In the genomic region with DNA sequence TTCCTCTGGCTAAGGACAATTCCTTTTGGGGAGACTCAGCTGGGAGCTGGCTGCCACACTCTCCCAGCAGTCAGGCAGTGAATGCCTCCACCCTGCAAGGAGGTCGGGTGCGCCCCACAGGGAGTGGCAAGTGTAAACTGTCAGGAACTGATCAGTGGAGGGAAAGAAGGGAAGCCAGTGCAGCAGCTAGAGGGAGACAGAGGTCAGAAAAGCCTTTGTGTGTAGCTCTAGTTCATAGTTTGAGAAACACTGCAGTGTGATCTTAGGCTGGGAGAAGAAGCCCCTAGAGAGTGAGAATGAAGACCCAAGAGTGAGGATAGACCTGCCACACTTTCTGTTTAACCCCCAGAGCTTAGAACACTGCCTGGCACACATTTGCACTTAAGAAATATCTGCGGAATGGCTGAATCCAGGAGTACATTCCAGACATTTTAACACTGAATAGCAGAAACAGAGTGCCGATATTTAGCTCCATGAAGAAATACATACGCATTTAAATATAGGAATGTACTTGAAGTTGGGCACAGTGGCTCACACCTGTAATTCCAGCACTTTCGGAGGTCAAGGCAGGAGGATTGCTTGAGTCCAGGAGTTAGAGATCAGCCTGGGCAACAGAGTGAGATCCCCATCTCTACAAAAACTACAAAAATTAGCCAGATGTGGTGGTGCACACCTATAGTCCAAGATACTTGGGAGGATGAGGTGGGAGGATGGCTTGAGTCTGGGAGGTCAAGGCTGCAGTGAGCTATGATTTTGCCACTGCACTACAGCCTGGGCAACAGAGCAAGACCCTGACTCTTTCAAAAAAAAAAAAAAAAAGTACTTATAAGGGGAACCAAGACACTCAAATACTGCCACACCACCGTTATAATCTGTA, we compare ENCODE assay signal across 1 cellular context.
A peak's percentile ranks its signal among the peaks of the same experiment; 100 is the strongest.
TF ChIP-seq lines count a peak whose summit lies in the region.

No MANE protein-coding gene starts in this region.

TF ChIP-seq in HepG2, 621 proteins besides CTCF, POLR2A, EP300 and RAD21 (continued from another document):
- TF ChIP-seq, protein P1, sequence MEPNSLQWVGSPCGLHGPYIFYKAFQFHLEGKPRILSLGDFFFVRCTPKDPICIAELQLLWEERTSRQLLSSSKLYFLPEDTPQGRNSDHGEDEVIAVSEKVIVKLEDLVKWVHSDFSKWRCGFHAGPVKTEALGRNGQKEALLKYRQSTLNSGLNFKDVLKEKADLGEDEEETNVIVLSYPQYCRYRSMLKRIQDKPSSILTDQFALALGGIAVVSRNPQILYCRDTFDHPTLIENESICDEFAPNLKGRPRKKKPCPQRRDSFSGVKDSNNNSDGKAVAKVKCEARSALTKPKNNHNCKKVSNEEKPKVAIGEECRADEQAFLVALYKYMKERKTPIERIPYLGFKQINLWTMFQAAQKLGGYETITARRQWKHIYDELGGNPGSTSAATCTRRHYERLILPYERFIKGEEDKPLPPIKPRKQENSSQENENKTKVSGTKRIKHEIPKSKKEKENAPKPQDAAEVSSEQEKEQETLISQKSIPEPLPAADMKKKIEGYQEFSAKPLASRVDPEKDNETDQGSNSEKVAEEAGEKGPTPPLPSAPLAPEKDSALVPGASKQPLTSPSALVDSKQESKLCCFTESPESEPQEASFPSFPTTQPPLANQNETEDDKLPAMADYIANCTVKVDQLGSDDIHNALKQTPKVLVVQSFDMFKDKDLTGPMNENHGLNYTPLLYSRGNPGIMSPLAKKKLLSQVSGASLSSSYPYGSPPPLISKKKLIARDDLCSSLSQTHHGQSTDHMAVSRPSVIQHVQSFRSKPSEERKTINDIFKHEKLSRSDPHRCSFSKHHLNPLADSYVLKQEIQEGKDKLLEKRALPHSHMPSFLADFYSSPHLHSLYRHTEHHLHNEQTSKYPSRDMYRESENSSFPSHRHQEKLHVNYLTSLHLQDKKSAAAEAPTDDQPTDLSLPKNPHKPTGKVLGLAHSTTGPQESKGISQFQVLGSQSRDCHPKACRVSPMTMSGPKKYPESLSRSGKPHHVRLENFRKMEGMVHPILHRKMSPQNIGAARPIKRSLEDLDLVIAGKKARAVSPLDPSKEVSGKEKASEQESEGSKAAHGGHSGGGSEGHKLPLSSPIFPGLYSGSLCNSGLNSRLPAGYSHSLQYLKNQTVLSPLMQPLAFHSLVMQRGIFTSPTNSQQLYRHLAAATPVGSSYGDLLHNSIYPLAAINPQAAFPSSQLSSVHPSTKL (CRISPR knock-in tag; IDR thresholded peaks at IDR 0.05), result no peak
- TF ChIP-seq NFE2L2 (IDR thresholded peaks at IDR 0.05; ENCODE audit: low read length), result no peak
- peak; percentile 80 for TF ChIP-seq SMC3 (IDR thresholded peaks at IDR 0.05; ENCODE audit: low read length)
- TF ChIP-seq RFXAP (CRISPR knock-in tag; IDR thresholded peaks at IDR 0.05; ENCODE audit: borderline replicate concordance), result no peak
- TF ChIP-seq, protein P2, sequence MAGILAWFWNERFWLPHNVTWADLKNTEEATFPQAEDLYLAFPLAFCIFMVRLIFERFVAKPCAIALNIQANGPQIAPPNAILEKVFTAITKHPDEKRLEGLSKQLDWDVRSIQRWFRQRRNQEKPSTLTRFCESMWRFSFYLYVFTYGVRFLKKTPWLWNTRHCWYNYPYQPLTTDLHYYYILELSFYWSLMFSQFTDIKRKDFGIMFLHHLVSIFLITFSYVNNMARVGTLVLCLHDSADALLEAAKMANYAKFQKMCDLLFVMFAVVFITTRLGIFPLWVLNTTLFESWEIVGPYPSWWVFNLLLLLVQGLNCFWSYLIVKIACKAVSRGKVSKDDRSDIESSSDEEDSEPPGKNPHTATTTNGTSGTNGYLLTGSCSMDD (CRISPR knock-in tag; IDR thresholded peaks at IDR 0.05), result no peak
- TF ChIP-seq IKZF4 (CRISPR knock-in tag; IDR thresholded peaks at IDR 0.05; ENCODE audit: borderline replicate concordance, low read depth, not compliant biosample characterization), result no peak
- TF ChIP-seq, protein P3, sequence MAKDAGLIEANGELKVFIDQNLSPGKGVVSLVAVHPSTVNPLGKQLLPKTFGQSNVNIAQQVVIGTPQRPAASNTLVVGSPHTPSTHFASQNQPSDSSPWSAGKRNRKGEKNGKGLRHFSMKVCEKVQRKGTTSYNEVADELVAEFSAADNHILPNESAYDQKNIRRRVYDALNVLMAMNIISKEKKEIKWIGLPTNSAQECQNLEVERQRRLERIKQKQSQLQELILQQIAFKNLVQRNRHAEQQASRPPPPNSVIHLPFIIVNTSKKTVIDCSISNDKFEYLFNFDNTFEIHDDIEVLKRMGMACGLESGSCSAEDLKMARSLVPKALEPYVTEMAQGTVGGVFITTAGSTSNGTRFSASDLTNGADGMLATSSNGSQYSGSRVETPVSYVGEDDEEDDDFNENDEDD (CRISPR knock-in tag; IDR thresholded peaks at IDR 0.05; ENCODE audit: borderline replicate concordance), result 0 out of 2 replicates have a peak, but pooled peaks have one; percentile 32
- no peak for TF ChIP-seq SIX4 (CRISPR knock-in tag; IDR thresholded peaks at IDR 0.05)
- TF ChIP-seq HCFC1 (IDR thresholded peaks at IDR 0.05; ENCODE audit: low read depth, low read length), result no peak
- peak; percentile 39; the same call in 1 of the 2 replicates for TF ChIP-seq FOXO1 (CRISPR knock-in tag; IDR thresholded peaks at IDR 0.05)
- peak; percentile 32; the same call in 1 of the 2 replicates for TF ChIP-seq KMT2A (CRISPR knock-in tag; IDR thresholded peaks at IDR 0.05)
- TF ChIP-seq FOXC1 (CRISPR knock-in tag; IDR thresholded peaks at IDR 0.05; ENCODE audit: borderline replicate concordance), result no peak
- no peak for TF ChIP-seq ZNF777 (CRISPR knock-in tag; IDR thresholded peaks at IDR 0.05)
- no peak for TF ChIP-seq TCF7 (IDR thresholded peaks at IDR 0.05; ENCODE audit: low read depth)
- TF ChIP-seq, protein P4, sequence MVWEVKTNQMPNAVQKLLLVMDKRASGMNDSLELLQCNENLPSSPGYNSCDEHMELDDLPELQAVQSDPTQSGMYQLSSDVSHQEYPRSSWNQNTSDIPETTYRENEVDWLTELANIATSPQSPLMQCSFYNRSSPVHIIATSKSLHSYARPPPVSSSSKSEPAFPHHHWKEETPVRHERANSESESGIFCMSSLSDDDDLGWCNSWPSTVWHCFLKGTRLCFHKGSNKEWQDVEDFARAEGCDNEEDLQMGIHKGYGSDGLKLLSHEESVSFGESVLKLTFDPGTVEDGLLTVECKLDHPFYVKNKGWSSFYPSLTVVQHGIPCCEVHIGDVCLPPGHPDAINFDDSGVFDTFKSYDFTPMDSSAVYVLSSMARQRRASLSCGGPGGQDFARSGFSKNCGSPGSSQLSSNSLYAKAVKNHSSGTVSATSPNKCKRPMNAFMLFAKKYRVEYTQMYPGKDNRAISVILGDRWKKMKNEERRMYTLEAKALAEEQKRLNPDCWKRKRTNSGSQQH (CRISPR knock-in tag; IDR thresholded peaks at IDR 0.05; ENCODE audit: low read depth), result no peak
- TF ChIP-seq ZMYM3 (CRISPR knock-in tag; IDR thresholded peaks at IDR 0.05), result no peak
- no peak for TF ChIP-seq ZBTB7B (CRISPR knock-in tag; IDR thresholded peaks at IDR 0.05)
- no peak for TF ChIP-seq RFX1 (IDR thresholded peaks at IDR 0.05)
- TF ChIP-seq, protein P5, sequence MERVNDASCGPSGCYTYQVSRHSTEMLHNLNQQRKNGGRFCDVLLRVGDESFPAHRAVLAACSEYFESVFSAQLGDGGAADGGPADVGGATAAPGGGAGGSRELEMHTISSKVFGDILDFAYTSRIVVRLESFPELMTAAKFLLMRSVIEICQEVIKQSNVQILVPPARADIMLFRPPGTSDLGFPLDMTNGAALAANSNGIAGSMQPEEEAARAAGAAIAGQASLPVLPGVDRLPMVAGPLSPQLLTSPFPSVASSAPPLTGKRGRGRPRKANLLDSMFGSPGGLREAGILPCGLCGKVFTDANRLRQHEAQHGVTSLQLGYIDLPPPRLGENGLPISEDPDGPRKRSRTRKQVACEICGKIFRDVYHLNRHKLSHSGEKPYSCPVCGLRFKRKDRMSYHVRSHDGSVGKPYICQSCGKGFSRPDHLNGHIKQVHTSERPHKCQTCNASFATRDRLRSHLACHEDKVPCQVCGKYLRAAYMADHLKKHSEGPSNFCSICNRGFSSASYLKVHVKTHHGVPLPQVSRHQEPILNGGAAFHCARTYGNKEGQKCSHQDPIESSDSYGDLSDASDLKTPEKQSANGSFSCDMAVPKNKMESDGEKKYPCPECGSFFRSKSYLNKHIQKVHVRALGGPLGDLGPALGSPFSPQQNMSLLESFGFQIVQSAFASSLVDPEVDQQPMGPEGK (CRISPR knock-in tag; IDR thresholded peaks at IDR 0.05), result 0 out of 2 replicates have a peak, but pooled peaks have one; percentile 21
- TF ChIP-seq, protein P6, sequence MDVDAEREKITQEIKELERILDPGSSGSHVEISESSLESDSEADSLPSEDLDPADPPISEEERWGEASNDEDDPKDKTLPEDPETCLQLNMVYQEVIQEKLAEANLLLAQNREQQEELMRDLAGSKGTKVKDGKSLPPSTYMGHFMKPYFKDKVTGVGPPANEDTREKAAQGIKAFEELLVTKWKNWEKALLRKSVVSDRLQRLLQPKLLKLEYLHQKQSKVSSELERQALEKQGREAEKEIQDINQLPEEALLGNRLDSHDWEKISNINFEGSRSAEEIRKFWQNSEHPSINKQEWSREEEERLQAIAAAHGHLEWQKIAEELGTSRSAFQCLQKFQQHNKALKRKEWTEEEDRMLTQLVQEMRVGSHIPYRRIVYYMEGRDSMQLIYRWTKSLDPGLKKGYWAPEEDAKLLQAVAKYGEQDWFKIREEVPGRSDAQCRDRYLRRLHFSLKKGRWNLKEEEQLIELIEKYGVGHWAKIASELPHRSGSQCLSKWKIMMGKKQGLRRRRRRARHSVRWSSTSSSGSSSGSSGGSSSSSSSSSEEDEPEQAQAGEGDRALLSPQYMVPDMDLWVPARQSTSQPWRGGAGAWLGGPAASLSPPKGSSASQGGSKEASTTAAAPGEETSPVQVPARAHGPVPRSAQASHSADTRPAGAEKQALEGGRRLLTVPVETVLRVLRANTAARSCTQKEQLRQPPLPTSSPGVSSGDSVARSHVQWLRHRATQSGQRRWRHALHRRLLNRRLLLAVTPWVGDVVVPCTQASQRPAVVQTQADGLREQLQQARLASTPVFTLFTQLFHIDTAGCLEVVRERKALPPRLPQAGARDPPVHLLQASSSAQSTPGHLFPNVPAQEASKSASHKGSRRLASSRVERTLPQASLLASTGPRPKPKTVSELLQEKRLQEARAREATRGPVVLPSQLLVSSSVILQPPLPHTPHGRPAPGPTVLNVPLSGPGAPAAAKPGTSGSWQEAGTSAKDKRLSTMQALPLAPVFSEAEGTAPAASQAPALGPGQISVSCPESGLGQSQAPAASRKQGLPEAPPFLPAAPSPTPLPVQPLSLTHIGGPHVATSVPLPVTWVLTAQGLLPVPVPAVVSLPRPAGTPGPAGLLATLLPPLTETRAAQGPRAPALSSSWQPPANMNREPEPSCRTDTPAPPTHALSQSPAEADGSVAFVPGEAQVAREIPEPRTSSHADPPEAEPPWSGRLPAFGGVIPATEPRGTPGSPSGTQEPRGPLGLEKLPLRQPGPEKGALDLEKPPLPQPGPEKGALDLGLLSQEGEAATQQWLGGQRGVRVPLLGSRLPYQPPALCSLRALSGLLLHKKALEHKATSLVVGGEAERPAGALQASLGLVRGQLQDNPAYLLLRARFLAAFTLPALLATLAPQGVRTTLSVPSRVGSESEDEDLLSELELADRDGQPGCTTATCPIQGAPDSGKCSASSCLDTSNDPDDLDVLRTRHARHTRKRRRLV (CRISPR knock-in tag; IDR thresholded peaks at IDR 0.05), result no peak
- TF ChIP-seq ZNF567 (CRISPR knock-in tag; IDR thresholded peaks at IDR 0.05; ENCODE audit: borderline replicate concordance), result no peak
- TF ChIP-seq NFYB (CRISPR knock-in tag; IDR thresholded peaks at IDR 0.05), result no peak
- TF ChIP-seq MAFG (CRISPR knock-in tag; IDR thresholded peaks at IDR 0.05), result no peak
- TF ChIP-seq ZNF432 (CRISPR knock-in tag; IDR thresholded peaks at IDR 0.05; ENCODE audit: borderline replicate concordance), result no peak
- peak; percentile 45; the same call in 1 of the 2 replicates for TF ChIP-seq GATAD1 (CRISPR knock-in tag; IDR thresholded peaks at IDR 0.05)
- peak; percentile 36; the same call in 1 of the 2 replicates for TF ChIP-seq ELF3 (CRISPR knock-in tag; IDR thresholded peaks at IDR 0.05)
- TF ChIP-seq RBM39 (IDR thresholded peaks at IDR 0.05; ENCODE audit: low read depth, low read length, poor library complexity, severe bottlenecking), result no peak
- TF ChIP-seq KAT8 (CRISPR knock-in tag; IDR thresholded peaks at IDR 0.05), result peak; percentile 54; the same call in 1 of the 2 replicates
- TF ChIP-seq KLF16 (CRISPR knock-in tag; IDR thresholded peaks at IDR 0.05), result peak in 1 of 2 experiments; percentile 61; a peak in 1 of 4 replicates
- no peak for TF ChIP-seq ZNF496 (CRISPR knock-in tag; IDR thresholded peaks at IDR 0.05; ENCODE audit: insufficient replicate concordance)
- TF ChIP-seq XRCC5 (optimal IDR thresholded peaks at IDR 0.05; ENCODE audit: low read length), result peak; percentile 35
